ENCODE assay signal across 13 cellular contexts in the genomic region with DNA sequence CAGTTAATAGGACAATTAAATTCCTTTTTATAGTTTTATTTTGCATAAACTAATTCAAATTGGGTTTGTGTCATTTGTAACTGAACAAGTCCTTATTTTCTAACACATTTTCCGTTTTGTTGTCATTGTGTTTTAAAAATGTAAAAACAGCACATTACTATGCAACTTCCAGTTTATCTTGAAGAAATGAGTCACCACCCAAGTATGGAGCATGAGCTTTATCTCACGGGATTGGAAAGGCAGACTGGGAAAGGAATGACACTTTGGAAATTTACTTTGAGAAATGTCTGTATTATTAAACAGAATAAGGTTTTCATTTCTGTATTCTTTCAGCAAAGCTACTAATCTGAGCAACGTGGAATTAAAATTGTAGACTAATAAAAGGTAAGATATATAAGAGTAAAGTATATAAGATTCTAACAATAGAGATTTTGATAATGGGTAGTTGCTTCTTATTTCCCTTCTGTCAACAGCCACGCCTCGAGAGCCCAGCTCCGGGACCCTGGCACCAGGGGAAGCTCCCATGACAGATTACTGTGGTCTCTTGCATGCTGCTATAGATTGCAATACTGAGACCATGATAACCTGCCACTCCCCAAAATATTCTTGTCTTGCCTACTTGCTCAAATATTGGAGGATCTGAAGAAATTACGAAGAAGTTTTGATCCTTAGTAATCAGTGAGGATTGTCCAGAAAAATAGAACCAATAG.
DNase-seq lines count a peak whose midpoint lies in the region; ATAC-seq, FAIRE-seq and TF ChIP-seq lines count a peak whose summit lies in the region.
"Had no signal": no experiment of that assay in that cellular context is flagged by ENCODE, and none has a peak within 500 bp of the region (broad histone marks: within the 10 kb centered on the region; RNA-seq: fewer than 3 reads in every experiment).

No MANE protein-coding gene starts in this region.

- H3K4me3 ChIP-seq in left lung (no peak overlapping the region), suprapubic skin (no peak overlapping the region)
- H3K4me3 ChIP-seq: mucosa of descending colon had no signal

- TF ChIP-seq CTCF in chondrocyte (IDR thresholded peaks at IDR 0.05) (no peak), left lung (IDR thresholded peaks at IDR 0.05) (no peak), suprapubic skin (IDR thresholded peaks at IDR 0.05) (no peak)

- peaks cover under 1% of the 10 kb centered on the region for H3K36me3 Mint-ChIP-seq in chondrocyte (ENCODE audit: low read depth)
- no peaks in the 10 kb centered on the region for H3K36me3 Mint-ChIP-seq in activated T-cell treated with anti-CD3 and anti-CD28 coated beads, Interleukin-2, amount 50 U/mL, for 24 hours (ENCODE audit: low read depth)
- H3K36me3 Mint-ChIP-seq: stimulated activated naive B cell treated with anti-CD40 and anti-IgM and Interleukin-4, amounts not matched to agents 10 μg/mL and 1 μg/mL and 100 μg/mL, for 72 hours had no signal

- TF ChIP-seq POLR2A in suprapubic skin (IDR thresholded peaks at IDR 0.05): no peak

- DNase-seq in AG08395 (ENCODE audit: low spot score): peak; percentile 65
- DNase-seq in HTR-8/SVneo (ENCODE audit: insufficient read length, low spot score): peak; percentile 21
- DNase-seq in chondrocyte (ENCODE audit: low spot score): no peak
- peak in 1 of 2 donors; percentile 54 for DNase-seq in left lung
- no peak for DNase-seq in iPS-NIHi11 (ENCODE audit: low spot score)
- no peak for DNase-seq in suprapubic skin (ENCODE audit: low spot score in 2 of 2)
- DNase-seq in activated T-cell treated with anti-CD3 and anti-CD28 coated beads, Interleukin-2, amount 50 U/mL, for 24 hours: no peak
- DNase-seq in DMS 273 treated with DMSO at 0.1 percent for 48 hours (lab: John Stamatoyannopoulos, UW): no peak
- DNase-seq: activated CD8-positive, alpha-beta memory T cell treated with anti-CD3 and anti-CD28 coated beads for 24 hours; anterior cingulate cortex; CD4-positive, alpha-beta T cell; mucosa of descending colon; stimulated activated naive B cell treated with anti-CD40 and anti-IgM and Interleukin-4, amounts not matched to agents 10 μg/mL and 1 μg/mL and 100 μg/mL, for 72 hours had no signal

- no peaks in the 10 kb centered on the region for H3K4me1 ChIP-seq in left lung
- no peaks in the 10 kb centered on the region for H3K4me1 ChIP-seq in suprapubic skin

- no peak overlapping the region for H3K4me3 Mint-ChIP-seq in chondrocyte (ENCODE audit: unreplicated experiment)
- H3K4me3 Mint-ChIP-seq in activated T-cell treated with anti-CD3 and anti-CD28 coated beads, Interleukin-2, amount 50 U/mL, for 24 hours: no peak overlapping the region
- H3K4me3 Mint-ChIP-seq: CD4-positive, alpha-beta T cell; stimulated activated naive B cell treated with anti-CD40 and anti-IgM and Interleukin-4, amounts not matched to agents 10 μg/mL and 1 μg/mL and 100 μg/mL, for 72 hours had no signal

- H3K36me3 ChIP-seq in left lung (no peaks in the 10 kb centered on the region), suprapubic skin (no peaks in the 10 kb centered on the region)

- peak; percentile 66 for ATAC-seq in left lung
- ATAC-seq: mucosa of descending colon; stimulated activated naive B cell treated with anti-CD40 and anti-IgM and Interleukin-4, amounts not matched to agents 10 μg/mL and 1 μg/mL and 100 μg/mL, for 72 hours had no signal

- no peak for TF ChIP-seq EP300 in suprapubic skin (IDR thresholded peaks at IDR 0.05)

- no peaks in the 10 kb centered on the region for H3K27me3 Mint-ChIP-seq in chondrocyte (ENCODE audit: low read depth)
- H3K27me3 Mint-ChIP-seq in activated T-cell treated with anti-CD3 and anti-CD28 coated beads, Interleukin-2, amount 50 U/mL, for 24 hours: no peaks in the 10 kb centered on the region
- H3K27me3 Mint-ChIP-seq: stimulated activated naive B cell treated with anti-CD40 and anti-IgM and Interleukin-4, amounts not matched to agents 10 μg/mL and 1 μg/mL and 100 μg/mL, for 72 hours had no signal

- peaks cover 5% of the 10 kb centered on the region for H3K9me3 Mint-ChIP-seq in chondrocyte (ENCODE audit: low read depth)
- H3K9me3 Mint-ChIP-seq in activated T-cell treated with anti-CD3 and anti-CD28 coated beads, Interleukin-2, amount 50 U/mL, for 24 hours: no peaks in the 10 kb centered on the region
- H3K9me3 Mint-ChIP-seq: CD4-positive, alpha-beta T cell had no signal

- H3K27ac ChIP-seq in left lung (no peak overlapping the region), suprapubic skin (no peak overlapping the region)

- H3K27me3 ChIP-seq in left lung (no peaks in the 10 kb centered on the region), suprapubic skin (no peaks in the 10 kb centered on the region)

- no peak for FAIRE-seq in HTR-8/SVneo (lab: Jason Lieb, UNC)

- peak overlapping the region; percentile 94 for H3K27ac Mint-ChIP-seq in chondrocyte (ENCODE audit: unreplicated experiment)
- H3K27ac Mint-ChIP-seq in activated T-cell treated with anti-CD3 and anti-CD28 coated beads, Interleukin-2, amount 50 U/mL, for 24 hours: no peak overlapping the region
- H3K27ac Mint-ChIP-seq: CD4-positive, alpha-beta T cell; stimulated activated naive B cell treated with anti-CD40 and anti-IgM and Interleukin-4, amounts not matched to agents 10 μg/mL and 1 μg/mL and 100 μg/mL, for 72 hours had no signal

- intact Hi-C loops in left lung (cut with DNase I): no loop called here

- 59% methylated on average over 7 of the region's 7 CpGs for WGBS in suprapubic skin

- H3K4me1 Mint-ChIP-seq in chondrocyte (ENCODE audit: low read depth): peaks cover 24% of the 10 kb centered on the region
- no peaks in the 10 kb centered on the region for H3K4me1 Mint-ChIP-seq in activated T-cell treated with anti-CD3 and anti-CD28 coated beads, Interleukin-2, amount 50 U/mL, for 24 hours (ENCODE audit: low read depth)
- H3K4me1 Mint-ChIP-seq: stimulated activated naive B cell treated with anti-CD40 and anti-IgM and Interleukin-4, amounts not matched to agents 10 μg/mL and 1 μg/mL and 100 μg/mL, for 72 hours had no signal

- no peaks in the 10 kb centered on the region for H3K9me3 ChIP-seq in left lung
- H3K9me3 ChIP-seq in suprapubic skin: no peaks in the 10 kb centered on the region
- H3K9me3 ChIP-seq: mucosa of descending colon had no signal

Comparison
In these comparisons a context has a peak if more than half of its experiments do, and no peak if none do; other contexts are left out.
1. DNase-seq: peak in AG08395 (single experiment) and HTR-8/SVneo (single experiment); none in chondrocyte (single experiment), iPS-NIHi11 (single experiment), suprapubic skin (0 of 2), activated T-cell treated with anti-CD3 and anti-CD28 coated beads, Interleukin-2, amount 50 U/mL, for 24 hours (single experiment) and DMS 273 treated with DMSO at 0.1 percent for 48 hours (single experiment).